In the genomic region with DNA sequence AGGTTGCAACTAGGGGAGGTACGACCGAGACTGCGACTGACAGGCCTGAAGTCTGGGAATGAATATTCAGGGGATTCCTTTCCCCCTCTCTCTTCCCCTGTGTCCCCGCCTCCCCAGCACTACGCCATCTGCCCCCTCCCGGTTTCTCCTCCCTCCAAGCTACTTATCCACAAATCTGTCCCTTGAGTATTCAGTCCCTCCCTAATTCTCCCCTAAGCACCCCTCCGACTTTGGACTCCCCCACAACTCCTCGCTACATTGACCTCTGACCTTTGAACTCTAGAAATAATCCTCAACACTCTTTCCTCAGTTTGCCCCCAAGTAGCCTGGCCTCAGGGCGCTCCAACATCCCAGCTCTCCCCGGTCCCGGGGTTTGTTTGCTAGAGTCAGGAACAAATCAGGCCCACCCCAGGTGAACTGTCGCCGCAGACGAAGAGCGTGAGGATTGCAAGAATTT, we compare ENCODE assay signal across 1 cellular context.
TF ChIP-seq lines count a peak whose summit lies in the region.

No MANE protein-coding gene starts in this region.

TF ChIP-seq in IMR-90, 13 proteins besides CTCF, POLR2A, EP300 and RAD21:
- TF ChIP-seq ELK1 (IDR thresholded peaks at IDR 0.05; ENCODE audit: borderline replicate concordance, low read depth, low read length), result no peak
- TF ChIP-seq NFE2L2 (IDR thresholded peaks at IDR 0.05; ENCODE audit: low read depth, low read length), result no peak
- TF ChIP-seq, protein P1, sequence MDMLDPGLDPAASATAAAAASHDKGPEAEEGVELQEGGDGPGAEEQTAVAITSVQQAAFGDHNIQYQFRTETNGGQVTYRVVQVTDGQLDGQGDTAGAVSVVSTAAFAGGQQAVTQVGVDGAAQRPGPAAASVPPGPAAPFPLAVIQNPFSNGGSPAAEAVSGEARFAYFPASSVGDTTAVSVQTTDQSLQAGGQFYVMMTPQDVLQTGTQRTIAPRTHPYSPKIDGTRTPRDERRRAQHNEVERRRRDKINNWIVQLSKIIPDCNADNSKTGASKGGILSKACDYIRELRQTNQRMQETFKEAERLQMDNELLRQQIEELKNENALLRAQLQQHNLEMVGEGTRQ (IDR thresholded peaks at IDR 0.05; ENCODE audit: low read depth, low read length), result no peak
- TF ChIP-seq CHD1 (IDR thresholded peaks at IDR 0.05; ENCODE audit: low read depth, low read length), result no peak
- TF ChIP-seq MXI1 (IDR thresholded peaks at IDR 0.05; ENCODE audit: borderline replicate concordance, low read depth, low read length), result no peak
- TF ChIP-seq FOS (IDR thresholded peaks at IDR 0.05; ENCODE audit: low read depth, low read length), result no peak
- no peak for TF ChIP-seq MAFK (IDR thresholded peaks at IDR 0.05; ENCODE audit: low read depth, low read length)
- TF ChIP-seq RFX5 (IDR thresholded peaks at IDR 0.05; ENCODE audit: low read depth, low read length), result no peak
- TF ChIP-seq CEBPB (IDR thresholded peaks at IDR 0.05; ENCODE audit: low read depth, low read length), result no peak
- TF ChIP-seq MAZ (IDR thresholded peaks at IDR 0.05; ENCODE audit: borderline replicate concordance, low read depth, low read length), result no peak
- no peak for TF ChIP-seq SMC3 (IDR thresholded peaks at IDR 0.05; ENCODE audit: low read depth, low read length)
- no peak for TF ChIP-seq BHLHE40 (IDR thresholded peaks at IDR 0.05; ENCODE audit: low read depth, low read length)
- TF ChIP-seq RCOR1 (IDR thresholded peaks at IDR 0.05; ENCODE audit: insufficient replicate concordance, low read length), result no peak
